Comparison of ENCODE assay signal across 29 cellular contexts in the genomic region with DNA sequence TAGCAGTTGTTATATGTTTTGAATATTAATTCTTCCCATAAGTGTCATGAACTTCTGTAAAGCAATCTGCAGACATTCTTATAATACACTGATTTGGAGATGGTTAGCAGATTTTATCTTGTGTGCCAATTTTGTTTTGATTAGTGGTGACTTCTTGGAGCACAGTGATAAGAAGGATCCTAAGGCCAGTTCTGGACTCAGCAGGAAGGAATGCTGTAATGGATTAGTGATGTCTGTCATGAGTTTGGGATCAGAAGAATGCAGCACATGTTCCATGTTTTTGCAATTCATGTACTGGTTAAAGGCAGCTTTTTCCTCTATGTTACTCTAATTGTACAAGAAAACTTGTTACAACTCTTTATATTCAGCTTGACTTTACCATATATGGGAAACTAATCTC.
"Had no signal": no experiment of that assay in that cellular context is flagged by ENCODE, and none has a peak within 500 bp of the region (broad histone marks: within the 10 kb centered on the region; RNA-seq: fewer than 3 reads in every experiment).

No MANE protein-coding gene starts in this region.

- H3K27ac ChIP-seq: ascending aorta, body of pancreas, brain microvascular endothelial cell, breast epithelium, VCaP had no signal

- DNase-seq: activated B cell treated with CpG ODN at 0.5 μM for 24 hours; activated CD4-positive, alpha-beta memory T cell treated with anti-CD3 and anti-CD28 coated beads for 36 hours; activated CD4-positive, alpha-beta T cell treated with anti-CD3 and anti-CD28 coated beads for 4 hours; activated CD4-positive, alpha-beta T cell treated with anti-CD3 and anti-CD28 coated beads, Interleukin-2, amount 10 ng/mL, durations not matched to agents 24 days and 14 days; activated CD4-positive, alpha-beta T cell treated with anti-CD3 and anti-CD28 coated beads, Interleukin-2, amount 50 U/mL, for 1 hour; activated CD4-positive, alpha-beta T cell treated with anti-CD3 and anti-CD28 coated beads, Interleukin-2, amount 50 U/mL, for 4 hours; activated CD4-positive, CD25-positive, alpha-beta regulatory T cell treated with anti-CD3 and anti-CD28 coated beads, Interleukin-2, amount 50 U/mL, for 72 hours; activated CD8-positive, alpha-beta memory T cell treated with anti-CD3 and anti-CD28 coated beads, Interleukin-2, amount 10 ng/mL, durations not matched to agents 7 days and 5 days; activated CD8-positive, alpha-beta memory T cell treated with anti-CD3 and anti-CD28 coated beads, Interleukin-2, amount 50 U/mL, for 48 hours; activated CD8-positive, alpha-beta T cell treated with anti-CD3 and anti-CD28 coated beads for 36 hours; activated effector memory CD4-positive, alpha-beta T cell treated with Interleukin-2 at 50 U/mL for 16 hours; activated gamma-delta T cell; activated naive CD4-positive, alpha-beta T cell treated with anti-CD3 and anti-CD28 coated beads, Interleukin-2, amount 10 ng/mL, durations not matched to agents 7 days and 5 days; activated naive CD4-positive, alpha-beta T cell treated with Interleukin-2 at 50 U/mL for 16 hours; activated naive CD8-positive, alpha-beta T cell treated with anti-CD3 and anti-CD28 coated beads, Interleukin-2, amount 10 ng/mL, durations not matched to agents 7 days and 5 days; activated naive CD8-positive, alpha-beta T cell treated with anti-CD3 and anti-CD28 coated beads, Interleukin-2, amount 50 U/mL, for 24 hours; activated T-cell treated with anti-CD3 and anti-CD28 coated beads, Interleukin-2, amount 50 U/mL, for 24 hours; activated T-cell treated with anti-CD3 and anti-CD28 coated beads, Interleukin-2, amount 50 U/mL, for 48 hours; amygdala; anterior cingulate cortex; body of pancreas; brain microvascular endothelial cell; central memory CD4-positive, alpha-beta T cell; T-helper 1 cell; T-helper 2 cell; T-helper 9 cell had no signal

- H3K4me3 ChIP-seq: ascending aorta, body of pancreas, breast epithelium had no signal

- H3K27me3 ChIP-seq: ascending aorta, body of pancreas, brain microvascular endothelial cell, breast epithelium had no signal

- H3K36me3 ChIP-seq: ascending aorta, brain microvascular endothelial cell, breast epithelium had no signal

- H3K4me1 ChIP-seq: ascending aorta, body of pancreas, breast epithelium had no signal
